Comparison of ENCODE assay signal across 18 cellular contexts in the genomic region with DNA sequence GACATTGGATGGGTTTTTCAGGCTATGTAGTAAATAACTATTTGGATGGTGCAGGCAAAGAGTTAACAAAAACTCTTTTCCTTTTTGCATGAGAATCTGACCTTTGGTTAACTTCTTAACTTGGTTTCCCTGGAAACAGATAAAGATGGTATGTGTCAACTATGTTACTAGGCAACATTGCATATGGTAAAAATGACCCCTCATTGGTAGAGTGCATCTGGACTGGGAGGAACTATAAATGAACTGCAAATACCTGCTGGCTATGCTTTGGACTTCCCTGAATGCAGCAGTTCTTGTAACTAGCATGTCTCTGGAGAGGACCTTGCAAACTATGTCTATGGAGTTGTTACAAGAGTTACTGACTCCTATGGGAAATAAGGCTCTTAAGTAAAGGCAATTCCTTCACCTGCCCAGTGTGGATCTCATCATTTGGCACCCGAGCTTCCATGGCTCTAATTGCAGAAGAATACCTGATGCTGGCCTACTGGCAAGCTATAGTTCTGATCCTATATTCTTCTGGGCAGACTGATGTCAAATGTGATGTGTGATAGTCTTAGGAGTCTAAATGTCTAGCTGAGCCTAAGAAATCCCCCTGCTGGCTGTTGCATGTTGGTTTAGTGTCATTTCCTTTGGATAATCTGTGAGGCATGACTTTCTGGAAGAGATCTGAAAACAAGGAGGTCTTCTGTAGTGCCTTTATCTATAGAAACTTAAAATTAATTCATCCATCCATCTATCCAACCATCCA.
DNase-seq lines count a peak whose midpoint lies in the region; ATAC-seq, FAIRE-seq and TF ChIP-seq lines count a peak whose summit lies in the region.
"Had no signal": no experiment of that assay in that cellular context is flagged by ENCODE, and none has a peak within 500 bp of the region (broad histone marks: within the 10 kb centered on the region; RNA-seq: fewer than 3 reads in every experiment).

No MANE protein-coding gene starts in this region.

- intact Hi-C loops in Calu3 (cut with micrococcal nuclease; ENCODE audit: unreplicated experiment) = loop anchor here (5.0 to 10.0 kb wide), 2 partner anchors 38 to 206 kb away; no protein-coding TSS in a partner anchor
- intact Hi-C loops in HCT116 (cut with micrococcal nuclease) = no loop called here
- intact Hi-C loops in K562 (cut with micrococcal nuclease) = no loop called here

- no peak overlapping the region for H4K8ac ChIP-seq in mesenchymal stem cell (ENCODE audit: low read length)

- DNase-seq in Calu3 = peak; percentile 18
- no peak for DNase-seq in HCT116 (ENCODE audit: low read depth, low spot score)
- no peak for DNase-seq in K562 (ENCODE audit: extremely low read depth in 1 of 4, low spot score in 3 of 4)
- DNase-seq in mesenchymal stem cell = peak; percentile 92
- DNase-seq in ecto neural progenitor cell (ENCODE audit: low spot score) = no peak
- DNase-seq in inferior parietal cortex (ENCODE audit: extremely low spot score) = no peak
- no peak for DNase-seq in GM10248 (ENCODE audit: extremely low spot score)
- DNase-seq: activated CD4-positive, alpha-beta memory T cell treated with anti-CD3 and anti-CD28 coated beads, Interleukin-2, amount 10 ng/mL, durations not matched to agents 7 days and 5 days; CD4-positive, alpha-beta T cell; cortex of kidney; foreskin keratinocyte; naive thymus-derived CD4-positive, alpha-beta T cell; NCI-H2081 treated with DMSO at 0.1 percent for 48 hours; T-helper 17 cell had no signal

- H3K36me3 Mint-ChIP-seq in Calu3 (ENCODE audit: insufficient read depth, unreplicated experiment) = peaks cover 14% of the 10 kb centered on the region

- H3K9me1 ChIP-seq in K562 (ENCODE audit: control insufficient read depth, insufficient read depth, low read length) = no peaks in the 10 kb centered on the region

- H3K4ac ChIP-seq in mesenchymal stem cell (ENCODE audit: low read depth in 1 of 2, low read length in 2 of 2) = no peak overlapping the region

- H2BK120ac ChIP-seq in mesenchymal stem cell (ENCODE audit: low read depth, low read length) = no peak overlapping the region

- H3K9ac ChIP-seq in HCT116 (ENCODE audit: low read length) (no peak overlapping the region), K562 (ENCODE audit: insufficient read depth in 1 of 2, low read depth in 2 of 2, low read length in 2 of 2) (no peak overlapping the region), mesenchymal stem cell (ENCODE audit: low read length) (no peak overlapping the region)

- ATAC-seq in HCT116 (no peak), K562 (peak; percentile 39; the same call in 2 of the 3 replicates), HG03139 (IDR thresholded peaks at IDR 0.05; ENCODE audit: unreplicated experiment) (no peak)
- ATAC-seq: foreskin keratinocyte; naive thymus-derived CD4-positive, alpha-beta T cell; T-helper 17 cell had no signal

- WGBS in K562 (ENCODE audit: insufficient coverage, low coverage, missing lambda C conversion rate) = 38% methylated on average over 1 of the region's 1 CpG
- WGBS in mesenchymal stem cell = 100% methylated on average over 1 of the region's 1 CpG

- no peaks in the 10 kb centered on the region for H3K36me3 ChIP-seq in HCT116 (ENCODE audit: control insufficient read depth in 1 of 2, insufficient read depth in 2 of 2, low read length in 2 of 2)
- H3K36me3 ChIP-seq in K562 (ENCODE audit: control insufficient read depth, insufficient read depth, low read length) = no peaks in the 10 kb centered on the region
- no peaks in the 10 kb centered on the region for H3K36me3 ChIP-seq in mesenchymal stem cell (ENCODE audit: control insufficient read depth in 1 of 2, insufficient read depth in 2 of 2, low read depth in 1 of 2, low read length in 2 of 2)
- H3K36me3 ChIP-seq: thoracic aorta had no signal

- H3K18ac ChIP-seq in mesenchymal stem cell (ENCODE audit: low read depth in 1 of 2, low read length in 2 of 2) = peak overlapping the region in 1 of 2 experiments; percentile 17

- H3K4me3 ChIP-seq in HCT116 (replicated peaks in 1 of 2; ENCODE audit: low read depth in 1 of 2, low read length in 2 of 2) (no peak overlapping the region), K562 (no peak overlapping the region), mesenchymal stem cell (ENCODE audit: insufficient read depth in 1 of 2, low read depth in 1 of 2, low read length in 2 of 2) (no peak overlapping the region)
- H3K4me3 ChIP-seq: skin epidermis, thoracic aorta had no signal

- TF ChIP-seq RAD21 in HCT116 (IDR thresholded peaks at IDR 0.05; ENCODE audit: low read depth) (0 out of 2 replicates have a peak, but pooled peaks have one; percentile 2), K562 (CRISPR knock-in tag; conservative IDR thresholded peaks at IDR 0.05 in 1 of 2, IDR thresholded peaks at IDR 0.05 in 1 of 2) (no peak)

- H2AFZ ChIP-seq in HCT116 (ENCODE audit: low read depth, low read length, poor library complexity, severe bottlenecking) (no peak overlapping the region), K562 (ENCODE audit: low read depth, low read length) (no peak overlapping the region), mesenchymal stem cell (ENCODE audit: low read depth, low read length) (no peak overlapping the region)

- CTCF ChIA-PET in Calu3 (lab: Charles Lee) = no interaction called here
- CTCF ChIA-PET in HCT116 (lab: Charles Lee) = no interaction called here
- CTCF ChIA-PET in K562 (lab: Yijun Ruan, JAX; ENCODE audit: low intra/inter-chr PET ratio) = no interaction called here
- CTCF ChIA-PET in GM10248 (lab: Yijun Ruan, JAX) = interaction anchor here (1.5 to 2.6 kb wide), 3 partner anchors 12 to 293 kb away, joined by 3 to 11 read pairs (median 5); partner anchors contain the start of gene MAML2

- H2BK5ac ChIP-seq in mesenchymal stem cell (ENCODE audit: low read depth, low read length, poor library complexity, severe bottlenecking) = no peak overlapping the region

- H3K9me3 ChIP-seq in HCT116 (ENCODE audit: control insufficient read depth in 1 of 2, insufficient read depth in 1 of 2, low read depth in 1 of 2, low read length in 2 of 2) (no peaks in the 10 kb centered on the region), K562 (replicated peaks; ENCODE audit: control insufficient read depth, insufficient read depth, low read depth, low read length) (no peaks in the 10 kb centered on the region), mesenchymal stem cell (ENCODE audit: control insufficient read depth, low read length) (no peaks in the 10 kb centered on the region)
- H3K9me3 ChIP-seq: thoracic aorta had no signal

- no peak overlapping the region for H3K23ac ChIP-seq in mesenchymal stem cell (ENCODE audit: low read length in 2 of 2)

- peak overlapping the region; percentile 18 to 82 for H2BK12ac ChIP-seq in mesenchymal stem cell (ENCODE audit: low read length in 2 of 2)

- H3K27ac ChIP-seq in HCT116 (ENCODE audit: low read depth, low read length) (no peak overlapping the region), K562 (ENCODE audit: extremely low read depth, low read depth, low read length) (no peak overlapping the region), mesenchymal stem cell (ENCODE audit: low read length, poor library complexity, severe bottlenecking) (peak overlapping the region; percentile 36)
- H3K27ac ChIP-seq: foreskin keratinocyte, skin epidermis, thoracic aorta had no signal

- POLR2A ChIA-PET in HCT116 (lab: Charles Lee) (no interaction called here), K562 (lab: Yijun Ruan, JAX) (interaction anchor here (0.7 kb wide), 1 partner anchor 224 kb away, joined by 3 read pairs; no protein-coding TSS in a partner anchor), GM10248 (lab: Yijun Ruan, JAX) (no interaction called here)

- no peak overlapping the region for H4K91ac ChIP-seq in mesenchymal stem cell (ENCODE audit: low read length)

- no peak overlapping the region for H2BK15ac ChIP-seq in mesenchymal stem cell (ENCODE audit: low read depth, poor library complexity, severe bottlenecking)

- H3K9me3 Mint-ChIP-seq in Calu3 (ENCODE audit: low read depth, unreplicated experiment) = no peaks in the 10 kb centered on the region
- H3K9me3 Mint-ChIP-seq: activated CD4-positive, alpha-beta memory T cell treated with anti-CD3 and anti-CD28 coated beads, Interleukin-2, amount 10 ng/mL, durations not matched to agents 7 days and 5 days; CD4-positive, alpha-beta T cell had no signal

- TF ChIP-seq EP300 in K562 (IDR thresholded peaks at IDR 0.05; ENCODE audit: low read length) = no peak

- H3K4me2 ChIP-seq in HCT116 (ENCODE audit: low read length) = no peak overlapping the region
- no peak overlapping the region for H3K4me2 ChIP-seq in K562 (ENCODE audit: insufficient read depth, low read length)
- no peak overlapping the region for H3K4me2 ChIP-seq in mesenchymal stem cell (ENCODE audit: low read length, poor library complexity, severe bottlenecking)

- H3K79me1 ChIP-seq in mesenchymal stem cell (replicated peaks; ENCODE audit: low read length, poor library complexity, severe bottlenecking) = peaks cover 15% of the 10 kb centered on the region

- H3K4me1 ChIP-seq in HCT116 (ENCODE audit: control insufficient read depth in 1 of 2, insufficient read depth in 2 of 2, low read length in 2 of 2) (peaks cover 0 to 6% of the 10 kb centered on the region in 2 experiments; a peak in 2 of 4 replicates), K562 (replicated peaks in 1 of 2; ENCODE audit: control insufficient read depth in 2 of 2, insufficient read depth in 2 of 2, low read length in 2 of 2) (no peaks in the 10 kb centered on the region), mesenchymal stem cell (ENCODE audit: control insufficient read depth, insufficient read depth, low read depth, low read length) (peaks cover 8% of the 10 kb centered on the region)

- H3K14ac ChIP-seq in mesenchymal stem cell (ENCODE audit: low read length in 2 of 2) = no peak overlapping the region

- no peak for TF ChIP-seq CTCF in Calu3 (IDR thresholded peaks at IDR 0.05; ENCODE audit: unreplicated experiment)
- TF ChIP-seq CTCF in HCT116 (IDR thresholded peaks at IDR 0.05 in 2 of 3, conservative IDR thresholded peaks at IDR 0.05 in 1 of 3; ENCODE audit: borderline replicate concordance in 1 of 3, insufficient read depth in 1 of 3, low read depth in 2 of 3, low read length in 2 of 3) = 0 out of 6 replicates have a peak, but pooled peaks of 1 of the 3 experiments have one; percentile 16
- no peak for TF ChIP-seq CTCF in K562 (IDR thresholded peaks at IDR 0.05 in 2 of 3, conservative IDR thresholded peaks at IDR 0.05 in 1 of 3; ENCODE audit: insufficient read depth in 2 of 3, low read depth in 1 of 3, low read length in 3 of 3)
- TF ChIP-seq CTCF in GM10248 (IDR thresholded peaks at IDR 0.05; ENCODE audit: control extremely low read depth, extremely low read depth, low read depth, missing control alignments) = no peak

- no peaks in the 10 kb centered on the region for H3K27me3 ChIP-seq in HCT116 (ENCODE audit: insufficient read depth, low read length)
- H3K27me3 ChIP-seq in K562 (ENCODE audit: control insufficient read depth in 2 of 2, insufficient read depth in 2 of 2, low read length in 2 of 2) = no peaks in the 10 kb centered on the region
- H3K27me3 ChIP-seq in mesenchymal stem cell (ENCODE audit: control insufficient read depth in 1 of 2, insufficient read depth in 1 of 2, low read length in 2 of 2) = no peaks in the 10 kb centered on the region
- H3K27me3 ChIP-seq: foreskin keratinocyte had no signal

- peak overlapping the region; percentile 66 for H3K27ac Mint-ChIP-seq in Calu3 (ENCODE audit: unreplicated experiment)
- H3K27ac Mint-ChIP-seq: activated CD4-positive, alpha-beta memory T cell treated with anti-CD3 and anti-CD28 coated beads, Interleukin-2, amount 10 ng/mL, durations not matched to agents 7 days and 5 days; CD4-positive, alpha-beta T cell; T-helper 17 cell had no signal

- in situ Hi-C loops in K562 (cut with MboI) = no loop called here

- H3K79me2 ChIP-seq in HCT116 (ENCODE audit: insufficient read depth, low read length) (no peaks in the 10 kb centered on the region), K562 (ENCODE audit: control insufficient read depth, insufficient read depth, low read length) (no peaks in the 10 kb centered on the region)

- H3K4me3 Mint-ChIP-seq in Calu3 (ENCODE audit: low read depth, unreplicated experiment) = no peak overlapping the region
- H3K4me3 Mint-ChIP-seq: activated CD4-positive, alpha-beta memory T cell treated with anti-CD3 and anti-CD28 coated beads, Interleukin-2, amount 10 ng/mL, durations not matched to agents 7 days and 5 days; CD4-positive, alpha-beta T cell; naive thymus-derived CD4-positive, alpha-beta T cell; T-helper 17 cell had no signal

- H3K27me3 Mint-ChIP-seq in Calu3 (ENCODE audit: unreplicated experiment) = no peaks in the 10 kb centered on the region
- H3K27me3 Mint-ChIP-seq: activated CD4-positive, alpha-beta memory T cell treated with anti-CD3 and anti-CD28 coated beads, Interleukin-2, amount 10 ng/mL, durations not matched to agents 7 days and 5 days; CD4-positive, alpha-beta T cell; naive thymus-derived CD4-positive, alpha-beta T cell; T-helper 17 cell had no signal

- RAD21 ChIA-PET in HCT116 (lab: Charles Lee; ENCODE audit: low non-redundant PET in 1 of 2, low total read pairs in 2 of 2, uncharacterized antibody in 2 of 2, unreplicated experiment in 2 of 2) = no interaction called here

- FAIRE-seq in K562 (lab: Jason Lieb, UNC) = no peak
- FAIRE-seq: islet of Langerhans had no signal

- no peak overlapping the region for H2AK5ac ChIP-seq in mesenchymal stem cell (ENCODE audit: low read length, severe bottlenecking)

- H4K20me1 ChIP-seq in HCT116 (ENCODE audit: insufficient read depth) (no peaks in the 10 kb centered on the region), K562 (replicated peaks; ENCODE audit: control insufficient read depth, insufficient read depth, low read length) (no peaks in the 10 kb centered on the region)

- H3K4me1 Mint-ChIP-seq in Calu3 (ENCODE audit: low read depth, unreplicated experiment) = peaks cover 61% of the 10 kb centered on the region

- BruUV-seq in Calu3 (replicated peaks; lab: Mats Ljungman, UMichigan) (TSS peak; percentile 72), HCT116 (replicated peaks; lab: Mats Ljungman, UMichigan) (no TSS peak), K562 (replicated peaks; lab: Mats Ljungman, UMichigan) (no TSS peak)

- no peaks in the 10 kb centered on the region for H3K9me2 ChIP-seq in HCT116 (ENCODE audit: insufficient read depth)

- no peak for TF ChIP-seq POLR2A in HCT116 (IDR thresholded peaks at IDR 0.05; ENCODE audit: borderline replicate concordance, extremely low read depth, insufficient read depth, insufficient read length)
- TF ChIP-seq POLR2A in K562 (conservative IDR thresholded peaks at IDR 0.05) = no peak

Comparison
In these comparisons a context has a peak if more than half of its experiments do, and no peak if none do; other contexts are left out.
1. DNase-seq: peak in Calu3 (single experiment) and mesenchymal stem cell (single experiment); none in HCT116 (single experiment), K562 (0 of 4), ecto neural progenitor cell (single experiment), inferior parietal cortex (single experiment) and GM10248 (single experiment).